Comparison of ENCODE assay signal across 2 cellular contexts in genomic region chr9:130640681-130641080, GRCh38.
TF ChIP-seq lines count a peak whose summit lies in the region.

No MANE protein-coding gene starts in this region.

TF ChIP-seq in HCT116, 20 proteins besides CTCF, POLR2A, EP300 and RAD21 (continued from another document):
- TF ChIP-seq JUND (IDR thresholded peaks at IDR 0.05) (no peak), ELF1 (IDR thresholded peaks at IDR 0.05; ENCODE audit: borderline replicate concordance, low read depth) (no peak), CEBPB (IDR thresholded peaks at IDR 0.05; ENCODE audit: low read depth) (no peak), MAX (IDR thresholded peaks at IDR 0.05) (no peak), CBX3 (IDR thresholded peaks at IDR 0.05; ENCODE audit: low read depth) (no peak), SIN3A (IDR thresholded peaks at IDR 0.05; ENCODE audit: low read depth) (no peak), POLR2AphosphoS5 (IDR thresholded peaks at IDR 0.05; ENCODE audit: low read depth, low read length) (no peak), ZNF274 (IDR thresholded peaks at IDR 0.05; ENCODE audit: low read depth, low read length) (no peak), FOSL1 (IDR thresholded peaks at IDR 0.05; ENCODE audit: low read depth) (no peak)
- TF ChIP-seq, protein P1, sequence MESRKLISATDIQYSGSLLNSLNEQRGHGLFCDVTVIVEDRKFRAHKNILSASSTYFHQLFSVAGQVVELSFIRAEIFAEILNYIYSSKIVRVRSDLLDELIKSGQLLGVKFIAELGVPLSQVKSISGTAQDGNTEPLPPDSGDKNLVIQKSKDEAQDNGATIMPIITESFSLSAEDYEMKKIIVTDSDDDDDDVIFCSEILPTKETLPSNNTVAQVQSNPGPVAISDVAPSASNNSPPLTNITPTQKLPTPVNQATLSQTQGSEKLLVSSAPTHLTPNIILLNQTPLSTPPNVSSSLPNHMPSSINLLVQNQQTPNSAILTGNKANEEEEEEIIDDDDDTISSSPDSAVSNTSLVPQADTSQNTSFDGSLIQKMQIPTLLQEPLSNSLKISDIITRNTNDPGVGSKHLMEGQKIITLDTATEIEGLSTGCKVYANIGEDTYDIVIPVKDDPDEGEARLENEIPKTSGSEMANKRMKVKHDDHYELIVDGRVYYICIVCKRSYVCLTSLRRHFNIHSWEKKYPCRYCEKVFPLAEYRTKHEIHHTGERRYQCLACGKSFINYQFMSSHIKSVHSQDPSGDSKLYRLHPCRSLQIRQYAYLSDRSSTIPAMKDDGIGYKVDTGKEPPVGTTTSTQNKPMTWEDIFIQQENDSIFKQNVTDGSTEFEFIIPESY (IDR thresholded peaks at IDR 0.05; ENCODE audit: extremely low read depth, insufficient replicate concordance, low read length): no peak
- TF ChIP-seq, protein P2, sequence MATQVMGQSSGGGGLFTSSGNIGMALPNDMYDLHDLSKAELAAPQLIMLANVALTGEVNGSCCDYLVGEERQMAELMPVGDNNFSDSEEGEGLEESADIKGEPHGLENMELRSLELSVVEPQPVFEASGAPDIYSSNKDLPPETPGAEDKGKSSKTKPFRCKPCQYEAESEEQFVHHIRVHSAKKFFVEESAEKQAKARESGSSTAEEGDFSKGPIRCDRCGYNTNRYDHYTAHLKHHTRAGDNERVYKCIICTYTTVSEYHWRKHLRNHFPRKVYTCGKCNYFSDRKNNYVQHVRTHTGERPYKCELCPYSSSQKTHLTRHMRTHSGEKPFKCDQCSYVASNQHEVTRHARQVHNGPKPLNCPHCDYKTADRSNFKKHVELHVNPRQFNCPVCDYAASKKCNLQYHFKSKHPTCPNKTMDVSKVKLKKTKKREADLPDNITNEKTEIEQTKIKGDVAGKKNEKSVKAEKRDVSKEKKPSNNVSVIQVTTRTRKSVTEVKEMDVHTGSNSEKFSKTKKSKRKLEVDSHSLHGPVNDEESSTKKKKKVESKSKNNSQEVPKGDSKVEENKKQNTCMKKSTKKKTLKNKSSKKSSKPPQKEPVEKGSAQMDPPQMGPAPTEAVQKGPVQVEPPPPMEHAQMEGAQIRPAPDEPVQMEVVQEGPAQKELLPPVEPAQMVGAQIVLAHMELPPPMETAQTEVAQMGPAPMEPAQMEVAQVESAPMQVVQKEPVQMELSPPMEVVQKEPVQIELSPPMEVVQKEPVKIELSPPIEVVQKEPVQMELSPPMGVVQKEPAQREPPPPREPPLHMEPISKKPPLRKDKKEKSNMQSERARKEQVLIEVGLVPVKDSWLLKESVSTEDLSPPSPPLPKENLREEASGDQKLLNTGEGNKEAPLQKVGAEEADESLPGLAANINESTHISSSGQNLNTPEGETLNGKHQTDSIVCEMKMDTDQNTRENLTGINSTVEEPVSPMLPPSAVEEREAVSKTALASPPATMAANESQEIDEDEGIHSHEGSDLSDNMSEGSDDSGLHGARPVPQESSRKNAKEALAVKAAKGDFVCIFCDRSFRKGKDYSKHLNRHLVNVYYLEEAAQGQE (IDR thresholded peaks at IDR 0.05; ENCODE audit: low read depth): no peak

TF ChIP-seq in WTC11, 78 proteins besides CTCF, POLR2A, EP300 and RAD21:
- TF ChIP-seq HMGXB4 (CRISPR knock-in tag; IDR thresholded peaks at IDR 0.05): no peak
- no peak for TF ChIP-seq ZNF281 (CRISPR knock-in tag; IDR thresholded peaks at IDR 0.05)
